ENCODE assay signal across 1 cellular context in the genomic region with DNA sequence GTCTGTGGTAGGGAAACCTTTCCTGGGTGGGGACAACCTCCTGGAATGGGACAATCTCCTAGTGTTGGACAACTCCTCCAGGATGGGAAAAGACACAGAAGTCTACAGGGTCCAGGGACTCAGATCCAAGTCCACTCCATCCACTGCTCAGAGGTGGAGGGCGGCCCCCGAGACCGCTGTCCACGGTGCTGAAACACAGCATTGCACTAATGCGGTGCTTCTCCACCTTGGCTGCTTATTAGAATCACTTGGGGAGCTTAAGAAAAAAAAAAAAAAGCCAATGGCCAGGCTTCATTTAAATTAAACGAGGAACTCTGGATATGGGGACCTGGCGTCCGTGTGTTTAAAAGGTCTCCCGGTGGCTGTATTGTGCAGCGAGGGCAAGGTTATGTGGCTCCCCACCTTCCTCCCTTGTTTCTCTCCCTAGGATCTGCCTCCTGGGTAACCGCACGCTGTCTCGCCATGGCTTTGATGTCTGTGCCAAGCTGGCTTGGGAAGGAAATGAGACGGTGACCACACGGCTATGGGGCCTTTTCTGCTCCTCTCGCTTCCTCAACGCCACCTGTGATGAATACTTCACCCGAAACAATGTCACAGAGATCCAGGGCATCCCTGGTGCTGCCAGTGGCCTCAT.
TF ChIP-seq lines count a peak whose summit lies in the region.

No MANE protein-coding gene starts in this region.

TF ChIP-seq in K562, 482 proteins besides CTCF, POLR2A, EP300 and RAD21 (continued from another document and continues in another):
- TF ChIP-seq, protein P1, sequence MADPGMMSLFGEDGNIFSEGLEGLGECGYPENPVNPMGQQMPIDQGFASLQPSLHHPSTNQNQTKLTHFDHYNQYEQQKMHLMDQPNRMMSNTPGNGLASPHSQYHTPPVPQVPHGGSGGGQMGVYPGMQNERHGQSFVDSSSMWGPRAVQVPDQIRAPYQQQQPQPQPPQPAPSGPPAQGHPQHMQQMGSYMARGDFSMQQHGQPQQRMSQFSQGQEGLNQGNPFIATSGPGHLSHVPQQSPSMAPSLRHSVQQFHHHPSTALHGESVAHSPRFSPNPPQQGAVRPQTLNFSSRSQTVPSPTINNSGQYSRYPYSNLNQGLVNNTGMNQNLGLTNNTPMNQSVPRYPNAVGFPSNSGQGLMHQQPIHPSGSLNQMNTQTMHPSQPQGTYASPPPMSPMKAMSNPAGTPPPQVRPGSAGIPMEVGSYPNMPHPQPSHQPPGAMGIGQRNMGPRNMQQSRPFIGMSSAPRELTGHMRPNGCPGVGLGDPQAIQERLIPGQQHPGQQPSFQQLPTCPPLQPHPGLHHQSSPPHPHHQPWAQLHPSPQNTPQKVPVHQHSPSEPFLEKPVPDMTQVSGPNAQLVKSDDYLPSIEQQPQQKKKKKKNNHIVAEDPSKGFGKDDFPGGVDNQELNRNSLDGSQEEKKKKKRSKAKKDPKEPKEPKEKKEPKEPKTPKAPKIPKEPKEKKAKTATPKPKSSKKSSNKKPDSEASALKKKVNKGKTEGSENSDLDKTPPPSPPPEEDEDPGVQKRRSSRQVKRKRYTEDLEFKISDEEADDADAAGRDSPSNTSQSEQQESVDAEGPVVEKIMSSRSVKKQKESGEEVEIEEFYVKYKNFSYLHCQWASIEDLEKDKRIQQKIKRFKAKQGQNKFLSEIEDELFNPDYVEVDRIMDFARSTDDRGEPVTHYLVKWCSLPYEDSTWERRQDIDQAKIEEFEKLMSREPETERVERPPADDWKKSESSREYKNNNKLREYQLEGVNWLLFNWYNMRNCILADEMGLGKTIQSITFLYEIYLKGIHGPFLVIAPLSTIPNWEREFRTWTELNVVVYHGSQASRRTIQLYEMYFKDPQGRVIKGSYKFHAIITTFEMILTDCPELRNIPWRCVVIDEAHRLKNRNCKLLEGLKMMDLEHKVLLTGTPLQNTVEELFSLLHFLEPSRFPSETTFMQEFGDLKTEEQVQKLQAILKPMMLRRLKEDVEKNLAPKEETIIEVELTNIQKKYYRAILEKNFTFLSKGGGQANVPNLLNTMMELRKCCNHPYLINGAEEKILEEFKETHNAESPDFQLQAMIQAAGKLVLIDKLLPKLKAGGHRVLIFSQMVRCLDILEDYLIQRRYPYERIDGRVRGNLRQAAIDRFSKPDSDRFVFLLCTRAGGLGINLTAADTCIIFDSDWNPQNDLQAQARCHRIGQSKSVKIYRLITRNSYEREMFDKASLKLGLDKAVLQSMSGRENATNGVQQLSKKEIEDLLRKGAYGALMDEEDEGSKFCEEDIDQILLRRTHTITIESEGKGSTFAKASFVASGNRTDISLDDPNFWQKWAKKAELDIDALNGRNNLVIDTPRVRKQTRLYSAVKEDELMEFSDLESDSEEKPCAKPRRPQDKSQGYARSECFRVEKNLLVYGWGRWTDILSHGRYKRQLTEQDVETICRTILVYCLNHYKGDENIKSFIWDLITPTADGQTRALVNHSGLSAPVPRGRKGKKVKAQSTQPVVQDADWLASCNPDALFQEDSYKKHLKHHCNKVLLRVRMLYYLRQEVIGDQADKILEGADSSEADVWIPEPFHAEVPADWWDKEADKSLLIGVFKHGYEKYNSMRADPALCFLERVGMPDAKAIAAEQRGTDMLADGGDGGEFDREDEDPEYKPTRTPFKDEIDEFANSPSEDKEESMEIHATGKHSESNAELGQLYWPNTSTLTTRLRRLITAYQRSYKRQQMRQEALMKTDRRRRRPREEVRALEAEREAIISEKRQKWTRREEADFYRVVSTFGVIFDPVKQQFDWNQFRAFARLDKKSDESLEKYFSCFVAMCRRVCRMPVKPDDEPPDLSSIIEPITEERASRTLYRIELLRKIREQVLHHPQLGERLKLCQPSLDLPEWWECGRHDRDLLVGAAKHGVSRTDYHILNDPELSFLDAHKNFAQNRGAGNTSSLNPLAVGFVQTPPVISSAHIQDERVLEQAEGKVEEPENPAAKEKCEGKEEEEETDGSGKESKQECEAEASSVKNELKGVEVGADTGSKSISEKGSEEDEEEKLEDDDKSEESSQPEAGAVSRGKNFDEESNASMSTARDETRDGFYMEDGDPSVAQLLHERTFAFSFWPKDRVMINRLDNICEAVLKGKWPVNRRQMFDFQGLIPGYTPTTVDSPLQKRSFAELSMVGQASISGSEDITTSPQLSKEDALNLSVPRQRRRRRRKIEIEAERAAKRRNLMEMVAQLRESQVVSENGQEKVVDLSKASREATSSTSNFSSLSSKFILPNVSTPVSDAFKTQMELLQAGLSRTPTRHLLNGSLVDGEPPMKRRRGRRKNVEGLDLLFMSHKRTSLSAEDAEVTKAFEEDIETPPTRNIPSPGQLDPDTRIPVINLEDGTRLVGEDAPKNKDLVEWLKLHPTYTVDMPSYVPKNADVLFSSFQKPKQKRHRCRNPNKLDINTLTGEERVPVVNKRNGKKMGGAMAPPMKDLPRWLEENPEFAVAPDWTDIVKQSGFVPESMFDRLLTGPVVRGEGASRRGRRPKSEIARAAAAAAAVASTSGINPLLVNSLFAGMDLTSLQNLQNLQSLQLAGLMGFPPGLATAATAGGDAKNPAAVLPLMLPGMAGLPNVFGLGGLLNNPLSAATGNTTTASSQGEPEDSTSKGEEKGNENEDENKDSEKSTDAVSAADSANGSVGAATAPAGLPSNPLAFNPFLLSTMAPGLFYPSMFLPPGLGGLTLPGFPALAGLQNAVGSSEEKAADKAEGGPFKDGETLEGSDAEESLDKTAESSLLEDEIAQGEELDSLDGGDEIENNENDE (IDR thresholded peaks at IDR 0.05; ENCODE audit: low read depth, low read length) = no peak
- TF ChIP-seq CREB1 (IDR thresholded peaks at IDR 0.05) (no peak), CREB1 (CRISPR knock-in tag; IDR thresholded peaks at IDR 0.05) (0 out of 2 replicates have a peak, but pooled peaks have one; percentile 38), BRCA1 (IDR thresholded peaks at IDR 0.05) (no peak), BRCA1 (CRISPR knock-in tag; IDR thresholded peaks at IDR 0.05) (no peak), ZNF12 (CRISPR knock-in tag; IDR thresholded peaks at IDR 0.05) (no peak), GTF2F1 (IDR thresholded peaks at IDR 0.05; ENCODE audit: low read depth, low read length) (no peak), SMAD4 (CRISPR knock-in tag; conservative IDR thresholded peaks at IDR 0.05) (peak; percentile 36; the same call in 1 of the 2 replicates), PYGO2 (tag; IDR thresholded peaks at IDR 0.05) (no peak), ZBTB8A (IDR thresholded peaks at IDR 0.05; ENCODE audit: partially characterized antibody) (no peak), EP400 (IDR thresholded peaks at IDR 0.05) (no peak), RBM15 (IDR thresholded peaks at IDR 0.05; ENCODE audit: insufficient read depth, low read length) (no peak), RBFOX2 (IDR thresholded peaks at IDR 0.05; ENCODE audit: low read depth, low read length) (no peak), ZBTB1 (CRISPR knock-in tag; IDR thresholded peaks at IDR 0.05; ENCODE audit: borderline replicate concordance, low read depth) (no peak), NBN (IDR thresholded peaks at IDR 0.05; ENCODE audit: low read depth) (no peak)
- TF ChIP-seq, protein P2, sequence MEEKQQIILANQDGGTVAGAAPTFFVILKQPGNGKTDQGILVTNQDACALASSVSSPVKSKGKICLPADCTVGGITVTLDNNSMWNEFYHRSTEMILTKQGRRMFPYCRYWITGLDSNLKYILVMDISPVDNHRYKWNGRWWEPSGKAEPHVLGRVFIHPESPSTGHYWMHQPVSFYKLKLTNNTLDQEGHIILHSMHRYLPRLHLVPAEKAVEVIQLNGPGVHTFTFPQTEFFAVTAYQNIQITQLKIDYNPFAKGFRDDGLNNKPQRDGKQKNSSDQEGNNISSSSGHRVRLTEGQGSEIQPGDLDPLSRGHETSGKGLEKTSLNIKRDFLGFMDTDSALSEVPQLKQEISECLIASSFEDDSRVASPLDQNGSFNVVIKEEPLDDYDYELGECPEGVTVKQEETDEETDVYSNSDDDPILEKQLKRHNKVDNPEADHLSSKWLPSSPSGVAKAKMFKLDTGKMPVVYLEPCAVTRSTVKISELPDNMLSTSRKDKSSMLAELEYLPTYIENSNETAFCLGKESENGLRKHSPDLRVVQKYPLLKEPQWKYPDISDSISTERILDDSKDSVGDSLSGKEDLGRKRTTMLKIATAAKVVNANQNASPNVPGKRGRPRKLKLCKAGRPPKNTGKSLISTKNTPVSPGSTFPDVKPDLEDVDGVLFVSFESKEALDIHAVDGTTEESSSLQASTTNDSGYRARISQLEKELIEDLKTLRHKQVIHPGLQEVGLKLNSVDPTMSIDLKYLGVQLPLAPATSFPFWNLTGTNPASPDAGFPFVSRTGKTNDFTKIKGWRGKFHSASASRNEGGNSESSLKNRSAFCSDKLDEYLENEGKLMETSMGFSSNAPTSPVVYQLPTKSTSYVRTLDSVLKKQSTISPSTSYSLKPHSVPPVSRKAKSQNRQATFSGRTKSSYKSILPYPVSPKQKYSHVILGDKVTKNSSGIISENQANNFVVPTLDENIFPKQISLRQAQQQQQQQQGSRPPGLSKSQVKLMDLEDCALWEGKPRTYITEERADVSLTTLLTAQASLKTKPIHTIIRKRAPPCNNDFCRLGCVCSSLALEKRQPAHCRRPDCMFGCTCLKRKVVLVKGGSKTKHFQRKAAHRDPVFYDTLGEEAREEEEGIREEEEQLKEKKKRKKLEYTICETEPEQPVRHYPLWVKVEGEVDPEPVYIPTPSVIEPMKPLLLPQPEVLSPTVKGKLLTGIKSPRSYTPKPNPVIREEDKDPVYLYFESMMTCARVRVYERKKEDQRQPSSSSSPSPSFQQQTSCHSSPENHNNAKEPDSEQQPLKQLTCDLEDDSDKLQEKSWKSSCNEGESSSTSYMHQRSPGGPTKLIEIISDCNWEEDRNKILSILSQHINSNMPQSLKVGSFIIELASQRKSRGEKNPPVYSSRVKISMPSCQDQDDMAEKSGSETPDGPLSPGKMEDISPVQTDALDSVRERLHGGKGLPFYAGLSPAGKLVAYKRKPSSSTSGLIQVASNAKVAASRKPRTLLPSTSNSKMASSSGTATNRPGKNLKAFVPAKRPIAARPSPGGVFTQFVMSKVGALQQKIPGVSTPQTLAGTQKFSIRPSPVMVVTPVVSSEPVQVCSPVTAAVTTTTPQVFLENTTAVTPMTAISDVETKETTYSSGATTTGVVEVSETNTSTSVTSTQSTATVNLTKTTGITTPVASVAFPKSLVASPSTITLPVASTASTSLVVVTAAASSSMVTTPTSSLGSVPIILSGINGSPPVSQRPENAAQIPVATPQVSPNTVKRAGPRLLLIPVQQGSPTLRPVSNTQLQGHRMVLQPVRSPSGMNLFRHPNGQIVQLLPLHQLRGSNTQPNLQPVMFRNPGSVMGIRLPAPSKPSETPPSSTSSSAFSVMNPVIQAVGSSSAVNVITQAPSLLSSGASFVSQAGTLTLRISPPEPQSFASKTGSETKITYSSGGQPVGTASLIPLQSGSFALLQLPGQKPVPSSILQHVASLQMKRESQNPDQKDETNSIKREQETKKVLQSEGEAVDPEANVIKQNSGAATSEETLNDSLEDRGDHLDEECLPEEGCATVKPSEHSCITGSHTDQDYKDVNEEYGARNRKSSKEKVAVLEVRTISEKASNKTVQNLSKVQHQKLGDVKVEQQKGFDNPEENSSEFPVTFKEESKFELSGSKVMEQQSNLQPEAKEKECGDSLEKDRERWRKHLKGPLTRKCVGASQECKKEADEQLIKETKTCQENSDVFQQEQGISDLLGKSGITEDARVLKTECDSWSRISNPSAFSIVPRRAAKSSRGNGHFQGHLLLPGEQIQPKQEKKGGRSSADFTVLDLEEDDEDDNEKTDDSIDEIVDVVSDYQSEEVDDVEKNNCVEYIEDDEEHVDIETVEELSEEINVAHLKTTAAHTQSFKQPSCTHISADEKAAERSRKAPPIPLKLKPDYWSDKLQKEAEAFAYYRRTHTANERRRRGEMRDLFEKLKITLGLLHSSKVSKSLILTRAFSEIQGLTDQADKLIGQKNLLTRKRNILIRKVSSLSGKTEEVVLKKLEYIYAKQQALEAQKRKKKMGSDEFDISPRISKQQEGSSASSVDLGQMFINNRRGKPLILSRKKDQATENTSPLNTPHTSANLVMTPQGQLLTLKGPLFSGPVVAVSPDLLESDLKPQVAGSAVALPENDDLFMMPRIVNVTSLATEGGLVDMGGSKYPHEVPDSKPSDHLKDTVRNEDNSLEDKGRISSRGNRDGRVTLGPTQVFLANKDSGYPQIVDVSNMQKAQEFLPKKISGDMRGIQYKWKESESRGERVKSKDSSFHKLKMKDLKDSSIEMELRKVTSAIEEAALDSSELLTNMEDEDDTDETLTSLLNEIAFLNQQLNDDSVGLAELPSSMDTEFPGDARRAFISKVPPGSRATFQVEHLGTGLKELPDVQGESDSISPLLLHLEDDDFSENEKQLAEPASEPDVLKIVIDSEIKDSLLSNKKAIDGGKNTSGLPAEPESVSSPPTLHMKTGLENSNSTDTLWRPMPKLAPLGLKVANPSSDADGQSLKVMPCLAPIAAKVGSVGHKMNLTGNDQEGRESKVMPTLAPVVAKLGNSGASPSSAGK (IDR thresholded peaks at IDR 0.05) = no peak
- TF ChIP-seq, protein P3, sequence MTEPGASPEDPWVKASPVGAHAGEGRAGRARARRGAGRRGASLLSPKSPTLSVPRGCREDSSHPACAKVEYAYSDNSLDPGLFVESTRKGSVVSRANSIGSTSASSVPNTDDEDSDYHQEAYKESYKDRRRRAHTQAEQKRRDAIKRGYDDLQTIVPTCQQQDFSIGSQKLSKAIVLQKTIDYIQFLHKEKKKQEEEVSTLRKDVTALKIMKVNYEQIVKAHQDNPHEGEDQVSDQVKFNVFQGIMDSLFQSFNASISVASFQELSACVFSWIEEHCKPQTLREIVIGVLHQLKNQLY (CRISPR knock-in tag; conservative IDR thresholded peaks at IDR 0.05) = no peak
- TF ChIP-seq, protein P4, sequence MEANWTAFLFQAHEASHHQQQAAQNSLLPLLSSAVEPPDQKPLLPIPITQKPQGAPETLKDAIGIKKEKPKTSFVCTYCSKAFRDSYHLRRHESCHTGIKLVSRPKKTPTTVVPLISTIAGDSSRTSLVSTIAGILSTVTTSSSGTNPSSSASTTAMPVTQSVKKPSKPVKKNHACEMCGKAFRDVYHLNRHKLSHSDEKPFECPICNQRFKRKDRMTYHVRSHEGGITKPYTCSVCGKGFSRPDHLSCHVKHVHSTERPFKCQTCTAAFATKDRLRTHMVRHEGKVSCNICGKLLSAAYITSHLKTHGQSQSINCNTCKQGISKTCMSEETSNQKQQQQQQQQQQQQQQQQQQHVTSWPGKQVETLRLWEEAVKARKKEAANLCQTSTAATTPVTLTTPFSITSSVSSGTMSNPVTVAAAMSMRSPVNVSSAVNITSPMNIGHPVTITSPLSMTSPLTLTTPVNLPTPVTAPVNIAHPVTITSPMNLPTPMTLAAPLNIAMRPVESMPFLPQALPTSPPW (CRISPR knock-in tag; IDR thresholded peaks at IDR 0.05) = 0 out of 2 replicates have a peak, but pooled peaks have one; percentile 26
